1 cellular context compared by ENCODE assay signal in genomic region chr7:2802504-2803341, GRCh38.
TF ChIP-seq lines count a peak whose summit lies in the region.

No MANE protein-coding gene starts in this region.

TF ChIP-seq in HCT116, 20 proteins besides CTCF, POLR2A, EP300 and RAD21 (continued from another document):
- TF ChIP-seq TCF7L2 (IDR thresholded peaks at IDR 0.05; ENCODE audit: borderline replicate concordance, extremely low read depth, insufficient read depth, insufficient read length) (no peak), CEBPB (IDR thresholded peaks at IDR 0.05; ENCODE audit: low read depth) (no peak)
